ENCODE assay signal across 9 cellular contexts in genomic region chr18:62741118-62741566, GRCh38. TPM values are rescaled to one million over a fixed set of nuclear protein-coding genes. Genes with fewer than 3 reads are reported as not detected.
DNase-seq lines count a peak whose midpoint lies in the region; TF ChIP-seq lines count a peak whose summit lies in the region.
"Had no signal": no experiment of that assay in that cellular context is flagged by ENCODE, and none has a peak within 500 bp of the region (broad histone marks: within the 10 kb centered on the region; RNA-seq: fewer than 3 reads in every experiment).

No MANE protein-coding gene starts in this region.

- no peak overlapping the region for H3K27ac Mint-ChIP-seq in endothelial cell (ENCODE audit: unreplicated experiment)

- no peak overlapping the region for H3K4me3 Mint-ChIP-seq in endothelial cell (ENCODE audit: unreplicated experiment)

- no peaks in the 10 kb centered on the region for H3K9me3 Mint-ChIP-seq in endothelial cell (ENCODE audit: unreplicated experiment)

- H3K36me3 Mint-ChIP-seq in endothelial cell (ENCODE audit: low read depth, unreplicated experiment): no peaks in the 10 kb centered on the region

- no peak overlapping the region for H3K4me3 ChIP-seq in HFF-Myc (replicated peaks; ENCODE audit: low read depth, low read length)
- H3K4me3 ChIP-seq in WERI-Rb-1 (ENCODE audit: low read depth, low read length): no peak overlapping the region
- H3K4me3 ChIP-seq: tibial nerve had no signal

- no peak for TF ChIP-seq CTCF in 22Rv1 (IDR thresholded peaks at IDR 0.05)
- no peak for TF ChIP-seq CTCF in HFF-Myc (IDR thresholded peaks at IDR 0.05; ENCODE audit: low read depth, low read length, missing control alignments)
- TF ChIP-seq CTCF in WERI-Rb-1 (IDR thresholded peaks at IDR 0.05; ENCODE audit: low read depth, low read length): no peak
- no peak for TF ChIP-seq CTCF in endothelial cell (IDR thresholded peaks at IDR 0.05; ENCODE audit: unreplicated experiment)

- peaks cover 2% of the 10 kb centered on the region for H3K27me3 Mint-ChIP-seq in endothelial cell (ENCODE audit: unreplicated experiment)

- DNase-seq in HFF-Myc (ENCODE audit: extremely low read depth, low read depth) (peak; percentile 24), WERI-Rb-1 (peak; percentile 41), kidney tubule cell (ENCODE audit: low spot score) (peak; percentile 72), NCI-H748 (lab: John Stamatoyannopoulos, UW; ENCODE audit: unreplicated experiment) (no peak), NCI-H1436 (lab: John Stamatoyannopoulos, UW) (no peak), substantia nigra (lab: John Stamatoyannopoulos, UW) (no peak), endothelial cell (ENCODE audit: low spot score) (no peak)

- H3K9me3 ChIP-seq in WERI-Rb-1 (ENCODE audit: severe bottlenecking): no peaks in the 10 kb centered on the region
- H3K9me3 ChIP-seq: tibial nerve had no signal

- H3K27ac ChIP-seq in 22Rv1: peak overlapping the region; percentile 72
- no peak overlapping the region for H3K27ac ChIP-seq in WERI-Rb-1
- H3K27ac ChIP-seq in substantia nigra (ENCODE audit: low read depth, low read length, poor library complexity, severe bottlenecking): no peak overlapping the region

- no peaks in the 10 kb centered on the region for H3K36me3 ChIP-seq in WERI-Rb-1
- H3K36me3 ChIP-seq: tibial nerve had no signal

- no peaks in the 10 kb centered on the region for H3K27me3 ChIP-seq in WERI-Rb-1 (ENCODE audit: insufficient read depth, low read depth, severe bottlenecking)
- H3K27me3 ChIP-seq: tibial nerve had no signal

- H3K4me1 Mint-ChIP-seq in endothelial cell (ENCODE audit: unreplicated experiment): peaks cover 49% of the 10 kb centered on the region

RNA-seq across cellular contexts. Expression of gene PHLPP1, which starts 25.8 kb away (rescaled TPM):
- 47.3 TPM for total RNA-seq in endothelial cell (ENCODE audit: unreplicated experiment)

Comparison
In these comparisons a context has a peak if more than half of its experiments do, and no peak if none do; other contexts are left out.
1. DNase-seq: peak in HFF-Myc (single experiment), WERI-Rb-1 (single experiment) and kidney tubule cell (single experiment); none in NCI-H748 (single experiment), NCI-H1436 (single experiment), substantia nigra (0 of 49) and endothelial cell (single experiment).